Comparison of ENCODE assay signal across 1 cellular context in the genomic region with DNA sequence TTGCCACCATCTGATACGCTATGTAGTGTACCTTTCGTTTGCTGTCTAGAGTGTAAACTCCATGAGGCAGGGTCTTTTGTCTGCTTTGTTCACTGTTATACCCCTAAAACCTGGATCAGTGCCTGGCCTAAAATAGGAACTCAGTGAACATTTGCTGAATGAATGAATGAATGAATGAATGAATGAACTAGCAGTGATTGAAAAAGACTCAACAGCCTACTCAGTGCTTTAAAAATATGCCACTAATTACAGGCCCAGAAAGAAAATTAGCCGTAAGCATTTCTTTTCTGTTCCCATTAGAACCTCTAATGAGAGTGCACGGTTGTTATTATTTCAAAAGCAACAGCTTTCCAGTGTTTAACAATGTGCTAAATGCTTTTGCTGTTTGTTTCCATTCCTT.
TF ChIP-seq lines count a peak whose summit lies in the region.

No MANE protein-coding gene starts in this region.

TF ChIP-seq in K562, 482 proteins besides CTCF, POLR2A, EP300 and RAD21 (continued from another document):
- TF ChIP-seq ZNF764 (CRISPR knock-in tag; IDR thresholded peaks at IDR 0.05; ENCODE audit: low read depth) = no peak
